ENCODE assay signal across 8 cellular contexts in the genomic region with DNA sequence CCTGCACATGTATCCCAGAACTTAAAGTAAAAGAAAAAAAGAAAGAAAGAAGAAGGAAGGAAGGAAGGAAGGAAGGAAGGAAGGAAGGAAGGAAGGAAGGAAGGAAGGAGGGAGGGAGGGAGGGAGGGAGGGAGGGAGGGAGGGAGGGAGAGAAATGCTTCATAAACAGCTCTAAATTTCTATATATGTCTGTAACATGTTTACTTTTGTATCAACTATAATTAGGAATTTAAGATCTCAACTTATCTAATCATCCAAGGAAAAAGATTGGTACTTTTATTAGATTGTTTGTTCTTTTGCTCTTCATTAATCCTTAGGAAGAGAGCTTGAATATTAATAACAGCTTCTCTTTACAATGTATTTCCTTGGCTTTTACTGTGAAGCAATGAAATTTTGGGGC.
"Had no signal": no experiment of that assay in that cellular context is flagged by ENCODE, and none has a peak within 500 bp of the region (broad histone marks: within the 10 kb centered on the region; RNA-seq: fewer than 3 reads in every experiment).

No MANE protein-coding gene starts in this region.

- DNase-seq: GDM1, GF-D8 had no signal

- H3K4me3 ChIP-seq: GM12878 had no signal

- FAIRE-seq: G401.6, GM12878, GM12891, GM12892, GM18507, GM19239 had no signal

- ATAC-seq: GM12878 had no signal
